Comparison of ENCODE assay signal across 17 cellular contexts in the genomic region with DNA sequence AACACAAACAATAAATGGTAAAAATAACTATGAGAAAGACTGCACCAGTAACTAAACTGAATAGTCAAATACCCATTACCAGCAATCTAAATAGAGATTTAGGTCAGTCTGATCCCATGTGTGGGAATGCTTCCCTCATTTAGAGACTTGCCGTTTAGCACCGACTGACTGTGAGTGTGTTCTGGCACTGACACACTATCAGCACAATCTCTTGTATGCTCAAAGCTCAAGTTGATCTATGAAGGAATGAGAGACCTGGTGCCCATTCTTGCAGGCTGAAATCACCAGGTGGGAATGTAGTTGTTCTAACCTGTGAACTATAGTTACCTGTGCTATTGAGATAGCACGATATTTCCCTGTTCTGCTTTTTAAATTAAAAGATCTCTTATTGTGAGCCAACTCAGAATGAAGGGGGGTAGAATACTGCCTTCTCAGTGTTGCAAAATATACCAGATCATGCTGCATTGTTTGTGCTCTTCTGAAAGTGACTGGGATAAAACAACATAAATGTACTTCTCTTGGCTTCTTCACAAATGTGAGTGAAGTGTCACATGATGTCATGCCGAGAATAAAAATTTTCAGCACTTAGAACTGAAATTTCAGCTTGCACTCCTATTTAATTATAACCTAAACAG.
DNase-seq lines count a peak whose midpoint lies in the region; ATAC-seq lines count a peak whose summit lies in the region.
"Had no signal": no experiment of that assay in that cellular context is flagged by ENCODE, and none has a peak within 500 bp of the region (broad histone marks: within the 10 kb centered on the region; RNA-seq: fewer than 3 reads in every experiment).

No MANE protein-coding gene starts in this region.

- H3K27me3 Mint-ChIP-seq in T-cell: no peaks in the 10 kb centered on the region

- intact Hi-C loops in aorta (cut with DNase I): loop anchor here in 1 of 2 donors (5.0 kb wide), 2 partner anchors 289 to 419 kb away; no protein-coding TSS in a partner anchor

- peak; percentile 5 for ATAC-seq in HG03378 (IDR thresholded peaks at IDR 0.05; ENCODE audit: unreplicated experiment)
- ATAC-seq in aorta (ENCODE audit: low FRiP score): peak; percentile 57
- ATAC-seq in T-cell (replicated peaks in 1 of 4): no peak

- CTCF ChIA-PET in T-cell (lab: Charles Lee): interaction anchor here in 1 of 2 donors (1.0 kb wide), 1 partner anchor 291 kb away, joined by 3 read pairs; no protein-coding TSS in a partner anchor

- peaks cover 0 to 1% of the 10 kb centered on the region in 2 donors for H3K4me1 ChIP-seq in aorta (ENCODE audit: control insufficient read depth in 1 of 2, insufficient read depth in 2 of 2, low read length in 2 of 2)
- H3K4me1 ChIP-seq: A549, SJSA1, testis had no signal

- H3K27ac Mint-ChIP-seq in T-cell: no peak overlapping the region

- H3K27me3 ChIP-seq in aorta (ENCODE audit: control insufficient read depth in 1 of 2, insufficient read depth in 2 of 2, low read length in 1 of 2): no peaks in the 10 kb centered on the region
- H3K27me3 ChIP-seq: cardiac muscle cell, heart left ventricle, spleen, testis had no signal

- H3K4me3 ChIP-seq in aorta (ENCODE audit: low read length in 2 of 2): no peak overlapping the region
- H3K4me3 ChIP-seq: A549, cardiac muscle cell, heart left ventricle, SJSA1, spleen, testis had no signal

- DNase-seq in SIG-M5 treated with dmso at 0.1 percent for 504 hours (lab: John Stamatoyannopoulos, UW; ENCODE audit: unreplicated experiment) (peak; percentile 33), SIG-M5 (lab: John Stamatoyannopoulos, UW) (no peak), kidney tubule cell (ENCODE audit: low spot score) (peak; percentile 13), aorta (no peak), H4 (ENCODE audit: low spot score) (no peak), DMS153 treated with DMSO at 0.1 percent for 48 hours (lab: John Stamatoyannopoulos, UW; ENCODE audit: unreplicated experiment) (no peak), T-cell (no peak)
- DNase-seq: NCI-H1417 treated with DMSO at 0.1 percent for 48 hours, spleen had no signal

- no peaks in the 10 kb centered on the region for H3K4me1 Mint-ChIP-seq in T-cell

- no peaks in the 10 kb centered on the region for H3K36me3 ChIP-seq in aorta (ENCODE audit: control insufficient read depth in 1 of 2, insufficient read depth in 2 of 2, low read length in 1 of 2)
- H3K36me3 ChIP-seq: cardiac muscle cell, SJSA1, spleen had no signal

- H3K4me3 Mint-ChIP-seq in T-cell: no peak overlapping the region
- H3K4me3 Mint-ChIP-seq: neural crest cell had no signal

- no peaks in the 10 kb centered on the region for H3K9me3 ChIP-seq in aorta (ENCODE audit: control insufficient read depth, low read length)
- H3K9me3 ChIP-seq: A549, Caco-2, heart left ventricle, SJSA1, spleen, testis had no signal

- 37 to 41% methylated on average over 4 of the region's 4 CpGs for WGBS in aorta, 2 donors

- H3K9me3 Mint-ChIP-seq in T-cell: peaks cover 0 to 3% (median 0%) of the 10 kb centered on the region in 3 donors
- H3K9me3 Mint-ChIP-seq: neural crest cell had no signal

- no peaks in the 10 kb centered on the region for H3K36me3 Mint-ChIP-seq in T-cell

- POLR2A ChIA-PET in T-cell (lab: Charles Lee): no interaction called here

- no peak overlapping the region for H3K27ac ChIP-seq in aorta (ENCODE audit: low read depth in 1 of 2, low read length in 2 of 2)
- H3K27ac ChIP-seq: A549, cardiac muscle cell, SJSA1, spleen, testis had no signal

Comparison
In these comparisons a context has a peak if more than half of its experiments do, and no peak if none do; other contexts are left out.
1. DNase-seq: peak in SIG-M5 treated with dmso at 0.1 percent for 504 hours (single experiment) and kidney tubule cell (single experiment); none in SIG-M5 (single experiment), aorta (0 of 2), H4 (single experiment), DMS153 treated with DMSO at 0.1 percent for 48 hours (single experiment) and T-cell (0 of 34).
2. ATAC-seq: peak in HG03378 (single experiment) and aorta (single experiment); none in T-cell (0 of 4).